In genomic region chr1:167392200-167392696, GRCh38 we compare ENCODE assay signal across 30 cellular contexts.
"Had no signal": no experiment of that assay in that cellular context is flagged by ENCODE, and none has a peak within 500 bp of the region (broad histone marks: within the 10 kb centered on the region; RNA-seq: fewer than 3 reads in every experiment).

No MANE protein-coding gene starts in this region.

- H3K27me3 ChIP-seq: left lung, neural progenitor cell, neutrophil, right atrium auricular region, stomach, testis, thyroid gland, transverse colon, upper lobe of left lung, vagina had no signal

- H2AFZ ChIP-seq: neural progenitor cell, parathyroid adenoma had no signal

- H3K27ac ChIP-seq: left lung, neural progenitor cell, neutrophil, parathyroid adenoma, right atrium auricular region, skin epidermis, stomach, testis, thyroid gland, transverse colon, upper lobe of left lung, vagina had no signal

- H3K9ac ChIP-seq: neural progenitor cell, parathyroid adenoma had no signal

- H3K4me2 ChIP-seq: neural progenitor cell had no signal

- H3K27me3 Mint-ChIP-seq: naive B cell had no signal

- H3K9me3 Mint-ChIP-seq: immature natural killer cell, mesothelial cell of epicardium, naive B cell, natural killer cell, nephron progenitor cell, neural progenitor cell had no signal

- H3K4me1 Mint-ChIP-seq: immature natural killer cell, mesothelial cell of epicardium, naive B cell, natural killer cell, nephron progenitor cell had no signal

- H3K27ac Mint-ChIP-seq: immature natural killer cell, mesothelial cell of epicardium, natural killer cell, nephron progenitor cell, neural progenitor cell had no signal

- ATAC-seq: left colon, left lung, natural killer cell, sciatic nerve had no signal

- H3K4me1 ChIP-seq: neural progenitor cell, parathyroid adenoma, right atrium auricular region, stomach, testis, thyroid gland, transverse colon, upper lobe of left lung, vagina had no signal

- H3K4me3 ChIP-seq: left lung, lung, neural progenitor cell, right atrium auricular region, skin epidermis, stomach, testis, thyroid gland, transverse colon, upper lobe of left lung, vagina had no signal

- H3K9me3 ChIP-seq: left lung, neutrophil, right atrium auricular region, stomach, testis, thyroid gland, transverse colon, upper lobe of left lung, vagina had no signal

- FAIRE-seq: islet of Langerhans had no signal

- H3K79me2 ChIP-seq: parathyroid adenoma had no signal

- H3K4me3 Mint-ChIP-seq: immature natural killer cell, mesothelial cell of epicardium, naive B cell, natural killer cell, nephron progenitor cell, neural progenitor cell had no signal

- DNase-seq: hypothalamus; immature natural killer cell; kidney; left colon; left lung; mesendoderm; naive B cell; natural killer cell; nephron progenitor cell; occipital lobe; stimulated activated CD4-positive, alpha-beta T cell treated with anti-CD3 and anti-CD28 coated beads, Interleukin-12 subunit alpha, Interleukin-12 subunit beta, amount 100 ng/mL, for 4 hours; stimulated activated CD4-positive, alpha-beta T cell treated with anti-CD3 and anti-CD28 coated beads, Interleukin-15, amount 100 ng/mL, for 24 hours; stimulated activated CD4-positive, alpha-beta T cell treated with anti-CD3 and anti-CD28 coated beads, Interleukin-2, amount 100 ng/mL, for 24 hours; stimulated activated CD4-positive, alpha-beta T cell treated with anti-CD3 and anti-CD28 coated beads, Interleukin-4, amount 100 ng/mL, for 1 hour; stimulated activated naive CD4-positive, alpha-beta T cell; stomach; testis; thyroid gland; transverse colon; upper lobe of left lung had no signal
